In genomic region chr5:75524591-75524990, GRCh38 we compare ENCODE assay signal across 30 cellular contexts. TPM values are rescaled to one million over a fixed set of nuclear protein-coding genes. Genes with fewer than 3 reads are reported as not detected.
A peak's percentile ranks its signal among the peaks of the same experiment; 100 is the strongest.
DNase-seq lines count a peak whose midpoint lies in the region; ATAC-seq, FAIRE-seq and TF ChIP-seq lines count a peak whose summit lies in the region.
"Had no signal": no experiment of that assay in that cellular context is flagged by ENCODE, and none has a peak within 500 bp of the region (broad histone marks: within the 10 kb centered on the region; RNA-seq: fewer than 3 reads in every experiment).

No MANE protein-coding gene starts in this region.

- no peak for ATAC-seq in activated T-cell treated with anti-CD3 and anti-CD28 coated beads, Interleukin-2, amount 50 U/mL, for 4 hours
- ATAC-seq in GM12878: peak; percentile 56
- no peak for ATAC-seq in stimulated activated memory B cell treated with anti-CD40 and anti-IgM and Interleukin-4, amounts not matched to agents 10 μg/mL and 1 μg/mL and 100 μg/mL, for 72 hours
- no peak for ATAC-seq in GM18505 (IDR thresholded peaks at IDR 0.05; ENCODE audit: unreplicated experiment)
- ATAC-seq in natural killer cell: no peak
- ATAC-seq: GM23338, right lobe of liver had no signal

- SMC1A ChIA-PET in GM12878 (lab: Charles Lee; ENCODE audit: uncharacterized antibody, unreplicated experiment): interaction anchor here (0.6 to 2.7 kb wide), 11 partner anchors 9 to 156 kb away, joined by 3 to 26 read pairs (median 5); partner anchors contain the start of gene POLK

- BruUV-seq in GM12878 (replicated peaks; lab: Mats Ljungman, UMichigan): no TSS peak

- POLR2A ChIA-PET in GM12878 (lab: Charles Lee): interaction anchor here (0.8 to 1.5 kb wide), 6 partner anchors 10 to 51 kb away, joined by 3 to 7 read pairs (median 4); no protein-coding TSS in a partner anchor

- peaks cover 66% of the 10 kb centered on the region for H3K4me1 Mint-ChIP-seq in activated T-cell treated with anti-CD3 and anti-CD28 coated beads, Interleukin-2, amount 50 U/mL, for 24 hours (ENCODE audit: low read depth)
- peaks cover 46% of the 10 kb centered on the region for H3K4me1 Mint-ChIP-seq in activated T-cell treated with anti-CD3 and anti-CD28 coated beads, Interleukin-2, amount 50 U/mL, for 4 hours (ENCODE audit: low read depth)
- peaks cover 47% of the 10 kb centered on the region for H3K4me1 Mint-ChIP-seq in stimulated activated memory B cell treated with anti-CD40 and anti-IgM and Interleukin-4, amounts not matched to agents 10 μg/mL and 1 μg/mL and 100 μg/mL, for 72 hours
- peaks cover 13 to 22% of the 10 kb centered on the region in 2 donors for H3K4me1 Mint-ChIP-seq in natural killer cell

- no peak overlapping the region for H2AFZ ChIP-seq in MM.1S (ENCODE audit: low read length)
- H2AFZ ChIP-seq in GM12878 (ENCODE audit: control insufficient read depth, low read depth, low read length): no peak overlapping the region
- H2AFZ ChIP-seq: GM23338 had no signal

- TF ChIP-seq POLR2A in GM12878 (IDR thresholded peaks at IDR 0.05; ENCODE audit: low read depth, low read length) (no peak), GM18505 (IDR thresholded peaks at IDR 0.05; ENCODE audit: borderline replicate concordance, extremely low read depth, insufficient read depth, insufficient read length) (no peak)

- no peak for FAIRE-seq in GM12878 (lab: Jason Lieb, UNC)
- FAIRE-seq: frontal cortex, urothelium cell line had no signal

- intact Hi-C loops in GM12878 (cut with micrococcal nuclease; ENCODE audit: unreplicated experiment): no loop called here
- intact Hi-C loops in posterior cingulate gyrus (cut with DNase I): no loop called here
- intact Hi-C loops in natural killer cell (cut with micrococcal nuclease): no loop called here

- H3K36me3 ChIP-seq in MM.1S (replicated peaks; ENCODE audit: insufficient read depth, low read length) (no peaks in the 10 kb centered on the region; the same call in 1 of the 2 replicates), GM12878 (ENCODE audit: control insufficient read depth in 2 of 2, insufficient read depth in 2 of 2, low read length in 1 of 2) (peaks cover 0 to 2% of the 10 kb centered on the region in 2 experiments; a peak in 2 of 4 replicates)
- H3K36me3 ChIP-seq: ascending aorta, cardiac muscle cell, lower lobe of right lung, right lobe of liver had no signal

- TF ChIP-seq EP300 in GM12878 (IDR thresholded peaks at IDR 0.05; ENCODE audit: borderline replicate concordance in 1 of 2, control insufficient read depth in 1 of 2, low read depth in 2 of 2, low read length in 2 of 2): no peak

- H3K9ac ChIP-seq in MM.1S (ENCODE audit: low read length): no peak overlapping the region
- no peak overlapping the region; the same call in 1 of the 2 replicates for H3K9ac ChIP-seq in GM12878 (ENCODE audit: control insufficient read depth, insufficient read depth, low read length)

- H3K9me3 ChIP-seq in MM.1S (replicated peaks; ENCODE audit: insufficient read depth, low read length) (no peaks in the 10 kb centered on the region), GM12878 (replicated peaks; ENCODE audit: control insufficient read depth, insufficient read depth, low read length) (peaks cover 18% of the 10 kb centered on the region)
- H3K9me3 ChIP-seq: right lobe of liver had no signal

- peak overlapping the region; percentile 47; the same call in 1 of the 2 replicates for H3K27ac ChIP-seq in MM.1S (ENCODE audit: low read length)
- H3K27ac ChIP-seq in GM12878 (ENCODE audit: control insufficient read depth, insufficient read depth): peak overlapping the region; percentile 59; the same call in 1 of the 2 replicates
- H3K27ac ChIP-seq: ascending aorta, cardiac muscle cell, esophagus muscularis mucosa, HL-60, lower lobe of right lung, right lobe of liver, RWPE1, SK-N-MC had no signal

- CTCF ChIA-PET in GM12878 (lab: Yijun Ruan, JAX): interaction anchor here (0.7 to 1.4 kb wide), 5 partner anchors 15 to 51 kb away, joined by 3 to 4 read pairs (median 4); no protein-coding TSS in a partner anchor

- H4K20me1 ChIP-seq in MM.1S (ENCODE audit: insufficient read depth, low read length) (no peaks in the 10 kb centered on the region), GM12878 (ENCODE audit: control insufficient read depth, insufficient read depth) (no peaks in the 10 kb centered on the region)

- no peaks in the 10 kb centered on the region for H3K9me2 ChIP-seq in MM.1S (replicated peaks; ENCODE audit: insufficient read depth, low read length)

- RAD21 ChIA-PET in GM12878 (lab: Charles Lee; ENCODE audit: unreplicated experiment): interaction anchor here (0.7 to 1.9 kb wide), 7 partner anchors 9 to 155 kb away, joined by 3 to 16 read pairs (median 3); partner anchors contain the start of gene POLK

- H3K36me3 Mint-ChIP-seq in activated T-cell treated with anti-CD3 and anti-CD28 coated beads, Interleukin-2, amount 50 U/mL, for 24 hours (ENCODE audit: low read depth): peaks cover 51% of the 10 kb centered on the region
- peaks cover 18% of the 10 kb centered on the region for H3K36me3 Mint-ChIP-seq in activated T-cell treated with anti-CD3 and anti-CD28 coated beads, Interleukin-2, amount 50 U/mL, for 4 hours (ENCODE audit: insufficient read depth)
- H3K36me3 Mint-ChIP-seq in stimulated activated memory B cell treated with anti-CD40 and anti-IgM and Interleukin-4, amounts not matched to agents 10 μg/mL and 1 μg/mL and 100 μg/mL, for 72 hours: peaks cover 32% of the 10 kb centered on the region
- peaks cover 14% of the 10 kb centered on the region for H3K36me3 Mint-ChIP-seq in natural killer cell

- no peak overlapping the region for H3K4me3 Mint-ChIP-seq in activated T-cell treated with anti-CD3 and anti-CD28 coated beads, Interleukin-2, amount 50 U/mL, for 24 hours
- no peak overlapping the region for H3K4me3 Mint-ChIP-seq in activated T-cell treated with anti-CD3 and anti-CD28 coated beads, Interleukin-2, amount 50 U/mL, for 4 hours
- no peak overlapping the region for H3K4me3 Mint-ChIP-seq in stimulated activated memory B cell treated with anti-CD40 and anti-IgM and Interleukin-4, amounts not matched to agents 10 μg/mL and 1 μg/mL and 100 μg/mL, for 72 hours
- no peak overlapping the region for H3K4me3 Mint-ChIP-seq in natural killer cell
- H3K4me3 Mint-ChIP-seq: endodermal cell, GM23338 had no signal

- H3K79me2 ChIP-seq in MM.1S (ENCODE audit: low read length): peaks cover 46% of the 10 kb centered on the region
- H3K79me2 ChIP-seq in GM12878 (ENCODE audit: control insufficient read depth, insufficient read depth, low read length): peaks cover 86% of the 10 kb centered on the region

- peaks cover 17% of the 10 kb centered on the region for H3K9me3 Mint-ChIP-seq in activated T-cell treated with anti-CD3 and anti-CD28 coated beads, Interleukin-2, amount 50 U/mL, for 24 hours
- H3K9me3 Mint-ChIP-seq in activated T-cell treated with anti-CD3 and anti-CD28 coated beads, Interleukin-2, amount 50 U/mL, for 4 hours: peaks cover 12% of the 10 kb centered on the region
- peaks cover 5% of the 10 kb centered on the region for H3K9me3 Mint-ChIP-seq in stimulated activated memory B cell treated with anti-CD40 and anti-IgM and Interleukin-4, amounts not matched to agents 10 μg/mL and 1 μg/mL and 100 μg/mL, for 72 hours
- H3K9me3 Mint-ChIP-seq in natural killer cell: peaks cover 0 to 6% of the 10 kb centered on the region in 2 donors

- no peak for TF ChIP-seq RAD21 in GM12878 (IDR thresholded peaks at IDR 0.05; ENCODE audit: insufficient read depth, low read depth, low read length)

- H3K27me3 ChIP-seq in MM.1S (replicated peaks; ENCODE audit: insufficient read depth, low read length): no peaks in the 10 kb centered on the region
- H3K27me3 ChIP-seq in GM12878 (replicated peaks in 1 of 2; ENCODE audit: control insufficient read depth in 2 of 2, insufficient read depth in 2 of 2, low read length in 1 of 2): no peaks in the 10 kb centered on the region
- H3K27me3 ChIP-seq: ascending aorta, cardiac muscle cell, esophagus muscularis mucosa, right lobe of liver had no signal

- peaks cover 11% of the 10 kb centered on the region for H3F3A ChIP-seq in MM.1S (ENCODE audit: insufficient read depth, low read length)

- H3K27me3 Mint-ChIP-seq in activated T-cell treated with anti-CD3 and anti-CD28 coated beads, Interleukin-2, amount 50 U/mL, for 24 hours: no peaks in the 10 kb centered on the region
- no peaks in the 10 kb centered on the region for H3K27me3 Mint-ChIP-seq in activated T-cell treated with anti-CD3 and anti-CD28 coated beads, Interleukin-2, amount 50 U/mL, for 4 hours (ENCODE audit: low read depth)
- H3K27me3 Mint-ChIP-seq in stimulated activated memory B cell treated with anti-CD40 and anti-IgM and Interleukin-4, amounts not matched to agents 10 μg/mL and 1 μg/mL and 100 μg/mL, for 72 hours: no peaks in the 10 kb centered on the region
- no peaks in the 10 kb centered on the region for H3K27me3 Mint-ChIP-seq in natural killer cell (ENCODE audit: low read depth in 2 of 2)

- peak overlapping the region; percentile 35; the same call in 1 of the 2 replicates for H3K4me2 ChIP-seq in MM.1S (ENCODE audit: low read depth, low read length)
- H3K4me2 ChIP-seq in GM12878 (ENCODE audit: control insufficient read depth, insufficient read depth): peak overlapping the region; percentile 45
- H3K4me2 ChIP-seq: GM23338 had no signal

- peak overlapping the region; percentile 89 for H3K27ac Mint-ChIP-seq in activated T-cell treated with anti-CD3 and anti-CD28 coated beads, Interleukin-2, amount 50 U/mL, for 24 hours
- H3K27ac Mint-ChIP-seq in stimulated activated memory B cell treated with anti-CD40 and anti-IgM and Interleukin-4, amounts not matched to agents 10 μg/mL and 1 μg/mL and 100 μg/mL, for 72 hours: peak overlapping the region; percentile 45
- H3K27ac Mint-ChIP-seq in natural killer cell: no peak overlapping the region
- H3K27ac Mint-ChIP-seq: GM23338 had no signal

- in situ Hi-C loops in GM12878 (cut with MboI): no loop called here

- H3K4me3 ChIP-seq in MM.1S (ENCODE audit: low read length) (no peak overlapping the region), GM12878 (no peak overlapping the region)
- H3K4me3 ChIP-seq: ascending aorta, cardiac muscle cell, esophagus muscularis mucosa, GM23338, lower lobe of right lung, right lobe of liver, SK-N-MC had no signal

- WGBS in GM12878 (ENCODE audit: insufficient coverage, insufficient replicate concordance, low lambda C conversion rate, missing lambda C conversion rate): 48% methylated on average over 1 of the region's 1 CpG

- TF ChIP-seq CTCF in MM.1S (IDR thresholded peaks at IDR 0.05; ENCODE audit: low read length) (no peak), GM12878 (IDR thresholded peaks at IDR 0.05 in 2 of 3, conservative IDR thresholded peaks at IDR 0.05 in 1 of 3; ENCODE audit: control insufficient read depth in 2 of 3, extremely low read depth in 1 of 3, insufficient read depth in 1 of 3, low read depth in 3 of 3, low read length in 3 of 3) (no peak), natural killer cell (IDR thresholded peaks at IDR 0.05) (no peak)

- no peak for DNase-seq in activated T-cell treated with anti-CD3 and anti-CD28 coated beads, Interleukin-2, amount 50 U/mL, for 24 hours
- DNase-seq in activated T-cell treated with anti-CD3 and anti-CD28 coated beads, Interleukin-2, amount 50 U/mL, for 4 hours: no peak
- no peak for DNase-seq in MM.1S
- DNase-seq in GM12878 (ENCODE audit: low read depth, low spot score): no peak
- DNase-seq in posterior cingulate gyrus: no peak
- DNase-seq in natural killer cell: no peak
- DNase-seq: activated CD4-positive, alpha-beta T cell treated with anti-CD3 and anti-CD28 coated beads for 1 hour; activated CD8-positive, alpha-beta memory T cell treated with anti-CD3 and anti-CD28 coated beads for 24 hours; activated naive CD4-positive, alpha-beta T cell treated with anti-CD3 and anti-CD28 coated beads, Interleukin-2, amount 50 U/mL, for 16 hours; cortex of kidney; DMS79; endodermal cell; GDM1; lower lobe of right lung; NCI-H1436 treated with DMSO at 0.1 percent for 48 hours; NCI-H774; right lobe of liver; stimulated activated CD4-positive, alpha-beta T cell treated with anti-CD3 and anti-CD28 coated beads, Interleukin-12 subunit alpha, Interleukin-12 subunit beta, amount 100 ng/mL, for 4 hours; stimulated activated CD4-positive, alpha-beta T cell treated with anti-CD3 and anti-CD28 coated beads, Interleukin-4, amount 100 ng/mL, for 1 hour had no signal

- H3K4me1 ChIP-seq in MM.1S (ENCODE audit: low read length) (peaks cover 24% of the 10 kb centered on the region), GM12878 (ENCODE audit: control insufficient read depth, insufficient read depth, low read length) (peaks cover 34% of the 10 kb centered on the region)

RNA-seq across cellular contexts. Expression of gene POLK, which starts 12.9 kb away (rescaled TPM):
- 10 to 100 TPM; 25.7 to 28.0 (median 25.8) TPM for total RNA-seq in activated T-cell treated with anti-CD3 and anti-CD28 coated beads, Interleukin-2, amount 50 U/mL, for 4 hours
- total RNA-seq in GM12878 (2013; cell fraction: nucleolus; rRNA removed): 231 and 234 TPM in 2 replicates
- total RNA-seq in GM12878 (2014; rRNA removed) (29.0 and 36.8 TPM in 2 replicates), GM12878 (2014; rRNA removed; fragmentation: Illumina TruSeq; extraction: Trizol) (39.9 and 42.0 TPM in 2 replicates), GM12878 (2021) (25.6 and 26.6 TPM in 2 replicates), natural killer cell (10 to 100 TPM; 16.8 to 21.5 (median 21.4) TPM)
- polyA plus RNA-seq in GM12878 (2011; ENCODE audit: low read depth): 7.1 TPM
- polyA plus RNA-seq in GM12878 (2011; rRNA removed) (47.6 and 75.0 TPM in 2 replicates), GM12878 (2014; fragmentation: Illumina TruSeq; extraction: Trizol) (36.7 and 44.0 TPM in 2 replicates), GM12878 (2014; fragmentation: Nextera tagmentation; extraction: Ambion mirVana) (10 to 100 TPM; 10.4 to 10.7 TPM), GM12878 (2014; rRNA removed) (15.0 and 20.9 TPM in 2 replicates), GM12878 (2016; fragmentation: Nextera tagmentation; extraction: Ambion mirVana) (10 to 100 TPM; 29.0 to 32.0 TPM)
- polyA plus RNA-seq in GM12878 (2011; cell fraction: cytosol; rRNA removed): 15.9 and 19.4 TPM in 2 replicates
- 29.1 and 39.9 TPM in 2 replicates for polyA plus RNA-seq in GM12878 (2011; cell fraction: nucleus; rRNA removed)
- polyA plus RNA-seq in GM12878 (2012): 10.4 and 16.5 TPM in 2 replicates
- 50.9 and 127 TPM in 2 replicates for polyA minus RNA-seq in GM12878 (2011; rRNA and poly(A)+ RNA removed)
- 17.5 and 25.1 TPM in 2 replicates for polyA minus RNA-seq in GM12878 (2011; cell fraction: cytosol; rRNA and poly(A)+ RNA removed)
- polyA minus RNA-seq in GM12878 (2011; cell fraction: nucleus; rRNA and poly(A)+ RNA removed): 33.9 and 57.1 TPM in 2 replicates

RNA-seq across cellular contexts. Expression of gene CERT1, which starts 13.2 kb away (rescaled TPM):
- 10 to 100 TPM; 29.4 to 30.1 (median 29.9) TPM for total RNA-seq in activated T-cell treated with anti-CD3 and anti-CD28 coated beads, Interleukin-2, amount 50 U/mL, for 4 hours
- 213 and 216 TPM in 2 replicates for total RNA-seq in GM12878 (2013; cell fraction: nucleolus; rRNA removed)
- total RNA-seq in GM12878 (2014; rRNA removed): 13.3 and 13.4 TPM in 2 replicates
- total RNA-seq in GM12878 (2014; rRNA removed; fragmentation: Illumina TruSeq; extraction: Trizol): 35.3 and 36.7 TPM in 2 replicates
- total RNA-seq in GM12878 (2021): 30.2 and 30.7 TPM in 2 replicates
- polyA plus RNA-seq in GM12878 (2011; ENCODE audit: low read depth): 11.9 TPM
- 26.5 and 27.6 TPM in 2 replicates for polyA plus RNA-seq in GM12878 (2011; rRNA removed)
- 11.6 and 28.3 TPM in 2 replicates for polyA plus RNA-seq in GM12878 (2011; cell fraction: cytosol; rRNA removed)
- polyA plus RNA-seq in GM12878 (2011; cell fraction: nucleus; rRNA removed): 23.0 and 25.2 TPM in 2 replicates
- 15.4 and 25.1 TPM in 2 replicates for polyA plus RNA-seq in GM12878 (2012)
- 32.5 and 43.2 TPM in 2 replicates for polyA plus RNA-seq in GM12878 (2014; fragmentation: Illumina TruSeq; extraction: Trizol)
- polyA plus RNA-seq in GM12878 (2014; fragmentation: Nextera tagmentation; extraction: Ambion mirVana): 10 to 100 TPM in 1 of 2 experiments, 1 to 10 TPM in 1; 7.7 to 10.4 TPM
- polyA plus RNA-seq in GM12878 (2014; rRNA removed): 11.1 and 14.1 TPM in 2 replicates
- polyA plus RNA-seq in GM12878 (2016; fragmentation: Nextera tagmentation; extraction: Ambion mirVana): 10 to 100 TPM; 24.6 to 29.9 TPM
- 57.1 and 106 TPM in 2 replicates for polyA minus RNA-seq in GM12878 (2011; rRNA and poly(A)+ RNA removed)
- polyA minus RNA-seq in GM12878 (2011; cell fraction: cytosol; rRNA and poly(A)+ RNA removed): 19.9 and 22.8 TPM in 2 replicates
- 41.0 and 78.9 TPM in 2 replicates for polyA minus RNA-seq in GM12878 (2011; cell fraction: nucleus; rRNA and poly(A)+ RNA removed)
- 10 to 100 TPM; 50.1 to 51.4 (median 50.2) TPM for total RNA-seq in natural killer cell

Comparison
In these comparisons a context has a peak if more than half of its experiments do, and no peak if none do; other contexts are left out.
1. H3K27ac Mint-ChIP-seq: peak in activated T-cell treated with anti-CD3 and anti-CD28 coated beads, Interleukin-2, amount 50 U/mL, for 24 hours (single experiment) and stimulated activated memory B cell treated with anti-CD40 and anti-IgM and Interleukin-4, amounts not matched to agents 10 μg/mL and 1 μg/mL and 100 μg/mL, for 72 hours (single experiment); none in natural killer cell (0 of 2).